8 cellular contexts compared by ENCODE assay signal in genomic region chr4:83013420-83013867, GRCh38. TPM values are rescaled to one million over a fixed set of nuclear protein-coding genes. Genes with fewer than 3 reads are reported as not detected.
DNase-seq lines count a peak whose midpoint lies in the region; ATAC-seq, FAIRE-seq and TF ChIP-seq lines count a peak whose summit lies in the region.

No MANE protein-coding gene starts in this region.

- H3K36me3 Mint-ChIP-seq in CD8-positive, alpha-beta memory T cell: peaks cover 0 to 15% (median 0%) of the 10 kb centered on the region in 3 donors
- no peaks in the 10 kb centered on the region for H3K36me3 Mint-ChIP-seq in mesothelial cell of epicardium

- CTCF ChIA-PET in CD8-positive, alpha-beta memory T cell (lab: Charles Lee): interaction anchor here (0.8 to 3.5 kb wide), 3 partner anchors 22 to 106 kb away, joined by 3 to 25 read pairs (median 4); partner anchors contain the start of gene COPS4

- FAIRE-seq in bronchial epithelial cell (lab: Jason Lieb, UNC): no peak

- H3K27me3 ChIP-seq in CD8-positive, alpha-beta memory T cell (ENCODE audit: insufficient read depth, low read length, poor library complexity, severe bottlenecking): no peaks in the 10 kb centered on the region
- H3K27me3 ChIP-seq in bronchial epithelial cell (ENCODE audit: control insufficient read depth, insufficient read depth, low read length): no peaks in the 10 kb centered on the region

- POLR2A ChIA-PET in CD8-positive, alpha-beta memory T cell (lab: Charles Lee): interaction anchor here (0.6 to 4.6 kb wide), 6 partner anchors 20 to 584 kb away, joined by 3 to 46 read pairs (median 4); partner anchors contain the start of genes COPS4, HNRNPDL and PLAC8

- H3K4me3 ChIP-seq in CD8-positive, alpha-beta memory T cell (ENCODE audit: low read length): peak overlapping the region; percentile 81
- H3K4me3 ChIP-seq in bronchial epithelial cell (ENCODE audit: low read depth, low read length): peak overlapping the region; percentile 53

- peak overlapping the region; percentile 72 for H3K27ac ChIP-seq in CD8-positive, alpha-beta memory T cell (ENCODE audit: low read depth, low read length)
- peak overlapping the region; percentile 88 for H3K27ac ChIP-seq in KOPT-K1 (ENCODE audit: low read depth, low read length, poor library complexity, severe bottlenecking)

- no peak for TF ChIP-seq CTCF in bronchial epithelial cell (IDR thresholded peaks at IDR 0.05; ENCODE audit: insufficient read depth, low read length, severe bottlenecking)
- TF ChIP-seq CTCF in mesothelial cell of epicardium (IDR thresholded peaks at IDR 0.05; ENCODE audit: unreplicated experiment): no peak

- H3K4me1 Mint-ChIP-seq in CD8-positive, alpha-beta memory T cell: peaks cover 43 to 48% (median 44%) of the 10 kb centered on the region in 3 donors
- peaks cover 33% of the 10 kb centered on the region for H3K4me1 Mint-ChIP-seq in mesothelial cell of epicardium

- H3K9me3 Mint-ChIP-seq in CD8-positive, alpha-beta memory T cell: no peaks in the 10 kb centered on the region
- no peaks in the 10 kb centered on the region for H3K9me3 Mint-ChIP-seq in mesothelial cell of epicardium

- no peaks in the 10 kb centered on the region for H3K36me3 ChIP-seq in CD8-positive, alpha-beta memory T cell (ENCODE audit: insufficient read depth, low read length)
- H3K36me3 ChIP-seq in KOPT-K1 (ENCODE audit: insufficient read depth, low read length) (no peaks in the 10 kb centered on the region), bronchial epithelial cell (ENCODE audit: control insufficient read depth, insufficient read depth, low read length) (no peaks in the 10 kb centered on the region)

- DNase-seq in CD8-positive, alpha-beta memory T cell: no peak
- no peak for DNase-seq in bronchial epithelial cell (ENCODE audit: low read depth)
- no peak for DNase-seq in mesothelial cell of epicardium (ENCODE audit: low spot score in 2 of 2, unreplicated experiment in 2 of 2)
- no peak for DNase-seq in posterior cingulate gyrus
- no peak for DNase-seq in OCI-M1 (lab: John Stamatoyannopoulos, UW)

- intact Hi-C loops in posterior cingulate gyrus (cut with DNase I): loop anchor here (1.0 to 10.0 kb wide), 5 partner anchors 22 to 641 kb away; partner anchors contain the start of genes COPS4, HNRNPD and THAP9

- ATAC-seq in HG02870 (IDR thresholded peaks at IDR 0.05; ENCODE audit: unreplicated experiment) (no peak), GM21825 (IDR thresholded peaks at IDR 0.05; ENCODE audit: unreplicated experiment) (no peak)

- H3K4me1 ChIP-seq in CD8-positive, alpha-beta memory T cell (ENCODE audit: insufficient read depth, low read length): peaks cover 35% of the 10 kb centered on the region

- H3K27ac Mint-ChIP-seq in CD8-positive, alpha-beta memory T cell: peak overlapping the region; percentile 84 to 96 (median 94)
- peak overlapping the region; percentile 97 for H3K27ac Mint-ChIP-seq in mesothelial cell of epicardium

- H3K9me3 ChIP-seq in CD8-positive, alpha-beta memory T cell (ENCODE audit: low read length): no peaks in the 10 kb centered on the region
- H3K9me3 ChIP-seq in KOPT-K1 (ENCODE audit: insufficient read depth, low read length, poor library complexity, severe bottlenecking): no peaks in the 10 kb centered on the region

- H3K27me3 Mint-ChIP-seq in CD8-positive, alpha-beta memory T cell: no peaks in the 10 kb centered on the region
- H3K27me3 Mint-ChIP-seq in mesothelial cell of epicardium (ENCODE audit: low read depth): no peaks in the 10 kb centered on the region

- peak overlapping the region; percentile 89 to 97 (median 92) for H3K4me3 Mint-ChIP-seq in CD8-positive, alpha-beta memory T cell
- peak overlapping the region; percentile 89 for H3K4me3 Mint-ChIP-seq in mesothelial cell of epicardium

RNA-seq across cellular contexts. Expression of gene LIN54, which starts 2.8 kb away (rescaled TPM):
- total RNA-seq in CD8-positive, alpha-beta memory T cell: 10 to 100 TPM; 22.1 to 23.0 TPM
- 9.2 TPM for polyA plus RNA-seq in CD8-positive, alpha-beta memory T cell
- total RNA-seq in bronchial epithelial cell (6.6 and 9.6 TPM in 2 replicates), mesothelial cell of epicardium (12.9 to 13.1 TPM (median 12.9 TPM) in 3 replicates)

RNA-seq across cellular contexts. Expression of gene COPS4, which starts 21.5 kb away (rescaled TPM):
- 10 to 100 TPM; 38.4 to 38.5 TPM for total RNA-seq in CD8-positive, alpha-beta memory T cell
- 64.0 TPM for polyA plus RNA-seq in CD8-positive, alpha-beta memory T cell
- total RNA-seq in bronchial epithelial cell (41.6 and 42.2 TPM in 2 replicates), mesothelial cell of epicardium (34.1 to 39.6 TPM (median 36.6 TPM) in 3 replicates)
